In genomic region chr1:205783904-205784303, GRCh38 we compare ENCODE assay signal across 17 cellular contexts. TPM values are rescaled to one million over a fixed set of nuclear protein-coding genes. Genes with fewer than 3 reads are reported as not detected.
DNase-seq lines count a peak whose midpoint lies in the region; ATAC-seq, FAIRE-seq and TF ChIP-seq lines count a peak whose summit lies in the region.
"Had no signal": no experiment of that assay in that cellular context is flagged by ENCODE, and none has a peak within 500 bp of the region (broad histone marks: within the 10 kb centered on the region; RNA-seq: fewer than 3 reads in every experiment).

No MANE protein-coding gene starts in this region.

- H3K27me3 ChIP-seq in astrocyte (ENCODE audit: insufficient read depth, low read length) (peaks cover 2% of the 10 kb centered on the region), heart right ventricle (no peaks in the 10 kb centered on the region)
- H3K27me3 ChIP-seq: tibial nerve had no signal

- H3K4me1 Mint-ChIP-seq in astrocyte (ENCODE audit: low read depth, unreplicated experiment), result no peaks in the 10 kb centered on the region

- H3K4me3 Mint-ChIP-seq in astrocyte (ENCODE audit: unreplicated experiment), result no peak overlapping the region

- WGBS in heart right ventricle, 2 donors, result 41 to 49% methylated on average over 4 of the region's 4 CpGs

- TF ChIP-seq CTCF in astrocyte (IDR thresholded peaks at IDR 0.05; ENCODE audit: insufficient read depth, low read depth, low read length) (no peak), heart right ventricle (IDR thresholded peaks at IDR 0.05) (no peak)

- in situ Hi-C loops in Caki2 (cut with HindIII; ENCODE audit: low pct_unique_long_range_greater_than_20kb, low sequenced_read_pairs), result no loop called here

- H3K27ac ChIP-seq in astrocyte (ENCODE audit: low read depth, low read length) (no peak overlapping the region), heart right ventricle (peak overlapping the region; percentile 53 to 85 (median 78))
- H3K27ac ChIP-seq: lower lobe of right lung, tibial nerve had no signal

- H3K4me3 ChIP-seq in astrocyte (ENCODE audit: insufficient read depth, low read depth, low read length) (no peak overlapping the region), heart right ventricle (no peak overlapping the region)
- H3K4me3 ChIP-seq: lower lobe of right lung, tibial nerve had no signal

- H3K9me3 ChIP-seq in astrocyte (ENCODE audit: insufficient read depth, low read depth, low read length), result no peaks in the 10 kb centered on the region
- no peaks in the 10 kb centered on the region for H3K9me3 ChIP-seq in heart right ventricle
- H3K9me3 ChIP-seq: lower lobe of right lung, tibial nerve had no signal

- H3K9ac ChIP-seq in astrocyte (ENCODE audit: low read length), result no peak overlapping the region

- no peaks in the 10 kb centered on the region for H3K36me3 Mint-ChIP-seq in astrocyte (ENCODE audit: low read depth, unreplicated experiment)

- FAIRE-seq in astrocyte (lab: Jason Lieb, UNC), result no peak
- FAIRE-seq: H1 had no signal

- ATAC-seq in heart right ventricle (peak; percentile 35 to 83 (median 68)), GM18868 (IDR thresholded peaks at IDR 0.05; ENCODE audit: unreplicated experiment) (no peak)
- ATAC-seq: lower lobe of right lung had no signal

- H3K4me2 ChIP-seq in astrocyte (ENCODE audit: low read length), result peak overlapping the region; percentile 6

- H2AFZ ChIP-seq in astrocyte (ENCODE audit: low read depth, low read length), result no peak overlapping the region

- intact Hi-C loops in heart right ventricle (cut with DNase I), result no loop called here

- H3K36me3 ChIP-seq in astrocyte (ENCODE audit: insufficient read depth, low read length), result no peaks in the 10 kb centered on the region
- peaks cover 0 to 2% (median 0%) of the 10 kb centered on the region in 9 donors for H3K36me3 ChIP-seq in heart right ventricle
- H3K36me3 ChIP-seq: lower lobe of right lung, tibial nerve had no signal

- DNase-seq in Caki2 (ENCODE audit: low read depth) (peak; percentile 18), astrocyte (ENCODE audit: low read depth) (peak; percentile 79), heart right ventricle (no peak), renal cortical epithelial cell (ENCODE audit: low read depth) (peak; percentile 85), RKO (ENCODE audit: low spot score) (no peak), NCI-H1930 (lab: John Stamatoyannopoulos, UW) (no peak)
- no peak for DNase-seq in stimulated activated CD4-positive, alpha-beta T cell treated with anti-CD3 and anti-CD28 coated beads, Interleukin-1b, Interleukin-23, amount 100 ng/mL, for 48 hours
- DNase-seq: activated CD4-positive, alpha-beta T cell treated with anti-CD3 and anti-CD28 coated beads, Interleukin-2, amount 50 U/mL, for 4 hours; DMS 273 treated with DMSO at 0.1 percent for 48 hours; Karpas-422; lower lobe of right lung; NCI-H2029; NCI-H774; SHP77 treated with DMSO at 0.1 percent for 48 hours had no signal

- no peaks in the 10 kb centered on the region for H3K9me3 Mint-ChIP-seq in astrocyte (ENCODE audit: unreplicated experiment)

- peaks cover 5% of the 10 kb centered on the region for H3K27me3 Mint-ChIP-seq in astrocyte (ENCODE audit: low read depth, unreplicated experiment)

- H3K4me1 ChIP-seq in astrocyte (ENCODE audit: insufficient read depth, low read length) (peaks cover 5% of the 10 kb centered on the region), heart right ventricle (peaks cover 0 to 37% (median 12%) of the 10 kb centered on the region in 9 donors)
- H3K4me1 ChIP-seq: lower lobe of right lung had no signal

- no peak overlapping the region for H3K27ac Mint-ChIP-seq in astrocyte (ENCODE audit: unreplicated experiment)

- H4K20me1 ChIP-seq in astrocyte (ENCODE audit: insufficient read depth, low read length), result no peaks in the 10 kb centered on the region

- H3K79me2 ChIP-seq in astrocyte (ENCODE audit: insufficient read depth, low read length), result no peaks in the 10 kb centered on the region

RNA-seq across cellular contexts. Expression of gene RAB29, which starts 8.6 kb away (rescaled TPM):
- total RNA-seq in Caki2 (2014; rRNA removed; shearing (Covaris generic); ENCODE audit: low replicate concordance), result 2.0 and 4.0 TPM in 2 replicates
- total RNA-seq in astrocyte (11.0 and 13.3 TPM in 2 replicates), heart right ventricle (10 to 100 TPM in 9 of 10 donors, 1 to 10 TPM in 1; 9.1 to 23.1 (median 16.3) TPM), renal cortical epithelial cell (45.7 and 53.2 TPM in 2 replicates)
- polyA plus RNA-seq in heart right ventricle, result 10 to 100 TPM in 1 of 2 donors, 1 to 10 TPM in 1; 5.6 to 10.4 TPM

RNA-seq across cellular contexts. Expression of gene SLC41A1, which starts 29.1 kb away (rescaled TPM):
- total RNA-seq in Caki2 (2014; rRNA removed; shearing (Covaris generic); ENCODE audit: low replicate concordance), result 4.7 and 15.0 TPM in 2 replicates
- total RNA-seq in astrocyte (22.4 and 23.3 TPM in 2 replicates), heart right ventricle (100 to 1,000 TPM; 247 to 566 (median 322) TPM), renal cortical epithelial cell (8.9 and 32.2 TPM in 2 replicates)
- polyA plus RNA-seq in heart right ventricle, result 100 to 1,000 TPM in 1 of 2 donors, 10 to 100 TPM in 1; 97.0 to 102 TPM

RNA-seq across cellular contexts. Expression of gene NUCKS1, which starts 33.9 kb away (rescaled TPM):
- 106 and 109 TPM in 2 replicates for total RNA-seq in Caki2 (2014; rRNA removed; shearing (Covaris generic); ENCODE audit: low replicate concordance)
- total RNA-seq in astrocyte (156 and 169 TPM in 2 replicates), heart right ventricle (100 to 1,000 TPM; 174 to 245 (median 211) TPM), renal cortical epithelial cell (120 and 123 TPM in 2 replicates)
- 100 to 1,000 TPM in 1 of 2 donors, 10 to 100 TPM in 1; 31.8 to 107 TPM for polyA plus RNA-seq in heart right ventricle

Comparison
In these comparisons a context has a peak if more than half of its experiments do, and no peak if none do; other contexts are left out.
1. DNase-seq: peak in Caki2 (single experiment), astrocyte (single experiment) and renal cortical epithelial cell (single experiment); none in heart right ventricle (0 of 2), RKO (single experiment), NCI-H1930 (0 of 2) and stimulated activated CD4-positive, alpha-beta T cell treated with anti-CD3 and anti-CD28 coated beads, Interleukin-1b, Interleukin-23, amount 100 ng/mL, for 48 hours (single experiment).